ENCODE assay signal across 34 cellular contexts in genomic region chr17:43722921-43723665, GRCh38. TPM values are rescaled to one million over a fixed set of nuclear protein-coding genes. Genes with fewer than 3 reads are reported as not detected.
DNase-seq lines count a peak whose midpoint lies in the region; ATAC-seq, FAIRE-seq and TF ChIP-seq lines count a peak whose summit lies in the region.
"Had no signal": no experiment of that assay in that cellular context is flagged by ENCODE, and none has a peak within 500 bp of the region (broad histone marks: within the 10 kb centered on the region; RNA-seq: fewer than 3 reads in every experiment).

No MANE protein-coding gene starts in this region.

- H3K4me3 Mint-ChIP-seq in astrocyte (ENCODE audit: unreplicated experiment) (peak overlapping the region; percentile 57), type B pancreatic cell (peak overlapping the region; percentile 65)
- H3K4me3 Mint-ChIP-seq: activated CD8-positive, alpha-beta T cell treated with anti-CD3 and anti-CD28 coated beads, Interleukin-2, amount 10 ng/mL, durations not matched to agents 7 days and 5 days; activated T-helper 17 cell treated with anti-CD3 and anti-CD28 coated beads, Interleukin-2, amount 50 U/mL, for 72 hours; H9; stimulated activated memory B cell treated with anti-CD40 and anti-IgM and Interleukin-4, amounts not matched to agents 10 μg/mL and 1 μg/mL and 100 μg/mL, for 72 hours; T-helper 2 cell treated with Interferon-gamma antibody and Interleukin-4, amounts not matched to agents 5 μg/mL and 100 μg/mL, for 36 hours had no signal

- H3K9ac ChIP-seq in astrocyte (ENCODE audit: low read length), result no peak overlapping the region

- no peak overlapping the region for H3K4me2 ChIP-seq in astrocyte (ENCODE audit: low read length)

- ATAC-seq in HG03095 (IDR thresholded peaks at IDR 0.05; ENCODE audit: unreplicated experiment), result no peak
- ATAC-seq: activated CD8-positive, alpha-beta T cell treated with anti-CD3 and anti-CD28 coated beads, Interleukin-2, amount 10 ng/mL, durations not matched to agents 7 days and 5 days; activated T-helper 17 cell treated with anti-CD3 and anti-CD28 coated beads, Interleukin-2, amount 50 U/mL, for 72 hours; HepG2; left ventricle myocardium superior had no signal

- POLR2A ChIA-PET in HEK293 (lab: Yijun Ruan, JAX), result interaction anchor here (0.6 kb wide), 1 partner anchor 347 kb away, joined by 3 read pairs; no protein-coding TSS in a partner anchor

- no peak for TF ChIP-seq POLR2A in erythroblast (IDR thresholded peaks at IDR 0.05; ENCODE audit: low read length)

- H3K36me3 ChIP-seq in HEK293 (ENCODE audit: control insufficient read depth in 2 of 2, insufficient read depth in 1 of 2, low read length in 2 of 2), result no peaks in the 10 kb centered on the region
- H3K36me3 ChIP-seq in astrocyte (ENCODE audit: insufficient read depth, low read length), result no peaks in the 10 kb centered on the region
- no peaks in the 10 kb centered on the region for H3K36me3 ChIP-seq in mesodermal cell (ENCODE audit: control insufficient read depth, insufficient read depth, low read length)
- H3K36me3 ChIP-seq: Peyer's patch, upper lobe of left lung had no signal

- H3K27ac ChIP-seq in HEK293 (ENCODE audit: extremely low read depth, low read depth, low read length) (0 out of 2 replicates have a peak overlapping the region, but pooled peaks have one; percentile 8), astrocyte (ENCODE audit: low read depth, low read length) (no peak overlapping the region), mesodermal cell (ENCODE audit: low read depth, low read length, severe bottlenecking) (peak overlapping the region; percentile 70)
- H3K27ac ChIP-seq: epithelial cell of prostate, Peyer's patch had no signal

- H3K36me3 Mint-ChIP-seq in astrocyte (ENCODE audit: low read depth, unreplicated experiment), result no peaks in the 10 kb centered on the region
- no peaks in the 10 kb centered on the region for H3K36me3 Mint-ChIP-seq in type B pancreatic cell
- H3K36me3 Mint-ChIP-seq: naive B cell; stimulated activated memory B cell treated with anti-CD40 and anti-IgM and Interleukin-4, amounts not matched to agents 10 μg/mL and 1 μg/mL and 100 μg/mL, for 72 hours had no signal

- H3K27me3 Mint-ChIP-seq in astrocyte (ENCODE audit: low read depth, unreplicated experiment) (peaks cover 2% of the 10 kb centered on the region), type B pancreatic cell (peaks cover 6% of the 10 kb centered on the region)
- H3K27me3 Mint-ChIP-seq: activated T-helper 17 cell treated with anti-CD3 and anti-CD28 coated beads, Interleukin-2, amount 50 U/mL, for 72 hours; stimulated activated memory B cell treated with anti-CD40 and anti-IgM and Interleukin-4, amounts not matched to agents 10 μg/mL and 1 μg/mL and 100 μg/mL, for 72 hours had no signal

- no peaks in the 10 kb centered on the region for H3K79me2 ChIP-seq in astrocyte (ENCODE audit: insufficient read depth, low read length)

- H2AFZ ChIP-seq in astrocyte (ENCODE audit: low read depth, low read length), result no peak overlapping the region

- H3K4me1 ChIP-seq in HEK293 (ENCODE audit: control insufficient read depth, insufficient read depth, low read length) (peaks cover 8% of the 10 kb centered on the region), astrocyte (ENCODE audit: insufficient read depth, low read length) (peaks cover 5% of the 10 kb centered on the region), mesodermal cell (ENCODE audit: control insufficient read depth, insufficient read depth, low read length, poor library complexity, severe bottlenecking) (peaks cover 43% of the 10 kb centered on the region)
- H3K4me1 ChIP-seq: Peyer's patch had no signal

- H3K9me3 ChIP-seq in HEK293 (ENCODE audit: control insufficient read depth, insufficient read depth, low read depth, low read length), result no peaks in the 10 kb centered on the region
- no peaks in the 10 kb centered on the region for H3K9me3 ChIP-seq in astrocyte (ENCODE audit: insufficient read depth, low read depth, low read length)
- no peaks in the 10 kb centered on the region for H3K9me3 ChIP-seq in mesodermal cell (ENCODE audit: control insufficient read depth, low read length)
- H3K9me3 ChIP-seq: Peyer's patch, upper lobe of left lung had no signal

- H3K27ac Mint-ChIP-seq in astrocyte (ENCODE audit: unreplicated experiment) (peak overlapping the region; percentile 53), type B pancreatic cell (peak overlapping the region; percentile 63)
- H3K27ac Mint-ChIP-seq: activated CD8-positive, alpha-beta T cell treated with anti-CD3 and anti-CD28 coated beads, Interleukin-2, amount 10 ng/mL, durations not matched to agents 7 days and 5 days; activated T-helper 17 cell treated with anti-CD3 and anti-CD28 coated beads, Interleukin-2, amount 50 U/mL, for 72 hours; H9; stimulated activated memory B cell treated with anti-CD40 and anti-IgM and Interleukin-4, amounts not matched to agents 10 μg/mL and 1 μg/mL and 100 μg/mL, for 72 hours; T-helper 2 cell treated with Interferon-gamma antibody and Interleukin-4, amounts not matched to agents 5 μg/mL and 100 μg/mL, for 36 hours had no signal

- H3K27me3 ChIP-seq in astrocyte (ENCODE audit: insufficient read depth, low read length), result no peaks in the 10 kb centered on the region
- H3K27me3 ChIP-seq: Peyer's patch, upper lobe of left lung had no signal

- no peak for FAIRE-seq in astrocyte (lab: Jason Lieb, UNC)
- FAIRE-seq: bronchial epithelial cell, colon, HepG2, islet of Langerhans had no signal

- WGBS in mesodermal cell (ENCODE audit: insufficient coverage in 2 of 2), 2 experiments, result 76 to 86% methylated on average over 3 to 7 of the region's 7 CpGs

- no peak for DNase-seq in astrocyte (ENCODE audit: low read depth)
- no peak for DNase-seq in type B pancreatic cell (ENCODE audit: extremely low spot score, unreplicated experiment)
- no peak for DNase-seq in erythroblast (lab: John Stamatoyannopoulos, UW)
- no peak for DNase-seq in germinal center (ENCODE audit: low spot score)
- DNase-seq: activated CD4-positive, alpha-beta T cell treated with anti-CD3 and anti-CD28 coated beads for 4 hours; activated CD8-positive, alpha-beta T cell treated with anti-CD3 and anti-CD28 coated beads, Interleukin-2, amount 10 ng/mL, durations not matched to agents 7 days and 5 days; activated naive CD4-positive, alpha-beta T cell treated with anti-CD3 and anti-CD28 coated beads, Interleukin-2, amount 50 U/mL, for 16 hours; C1 segment of cervical spinal cord; DND-41; effector CD8-positive, alpha-beta T cell; H9; left ventricle myocardium superior; naive B cell; NCI-H1436 treated with DMSO at 0.1 percent for 48 hours; NCI-H526 treated with DMSO at 0.1 percent for 48 hours; occipital lobe; Peyer's patch; SIG-M5; substantia nigra; upper lobe of left lung had no signal

- TF ChIP-seq CTCF in HEK293 (tag by site-specific recombination; IDR thresholded peaks at IDR 0.05), result no peak
- TF ChIP-seq CTCF in astrocyte (IDR thresholded peaks at IDR 0.05; ENCODE audit: insufficient read depth, low read depth, low read length), result no peak
- no peak for TF ChIP-seq CTCF in type B pancreatic cell (conservative IDR thresholded peaks at IDR 0.05)

- CTCF ChIA-PET in HEK293 (lab: Yijun Ruan, JAX), result interaction anchor here (0.6 to 1.4 kb wide), 6 partner anchors 22 to 336 kb away, joined by 3 to 4 read pairs (median 3); no protein-coding TSS in a partner anchor

- H3K9me3 Mint-ChIP-seq in astrocyte (ENCODE audit: unreplicated experiment) (no peaks in the 10 kb centered on the region), type B pancreatic cell (no peaks in the 10 kb centered on the region)
- H3K9me3 Mint-ChIP-seq: activated T-helper 17 cell treated with anti-CD3 and anti-CD28 coated beads, Interleukin-2, amount 50 U/mL, for 72 hours; H9; naive B cell; T-helper 2 cell treated with Interferon-gamma antibody and Interleukin-4, amounts not matched to agents 5 μg/mL and 100 μg/mL, for 36 hours had no signal

- no peaks in the 10 kb centered on the region for H4K20me1 ChIP-seq in astrocyte (ENCODE audit: insufficient read depth, low read length)

- H3K4me3 ChIP-seq in HEK293 (ENCODE audit: low read depth, low read length) (no peak overlapping the region), astrocyte (ENCODE audit: insufficient read depth, low read depth, low read length) (no peak overlapping the region), mesodermal cell (ENCODE audit: extremely low read depth, insufficient read depth, low read length, poor library complexity, severe bottlenecking) (no peak overlapping the region)
- H3K4me3 ChIP-seq: Peyer's patch, upper lobe of left lung had no signal

- H3K4me1 Mint-ChIP-seq in astrocyte (ENCODE audit: low read depth, unreplicated experiment) (peaks cover 20% of the 10 kb centered on the region), type B pancreatic cell (ENCODE audit: unreplicated experiment) (peaks cover 47% of the 10 kb centered on the region)

TF ChIP-seq in HEK293, 187 proteins besides CTCF, POLR2A, EP300 and RAD21 (continues in another document):
- TF ChIP-seq ZBTB48 (tag by site-specific recombination; IDR thresholded peaks at IDR 0.05) (no peak), GLI4 (tag by site-specific recombination; IDR thresholded peaks at IDR 0.05) (no peak), ZNF830 (tag by site-specific recombination; IDR thresholded peaks at IDR 0.05; ENCODE audit: low read depth) (no peak), ZNF707 (tag by site-specific recombination; IDR thresholded peaks at IDR 0.05) (no peak), BCL11B (tag by site-specific recombination; IDR thresholded peaks at IDR 0.05; ENCODE audit: low read depth) (no peak), ZNF621 (tag by site-specific recombination; IDR thresholded peaks at IDR 0.05) (no peak), ZNF114 (tag by site-specific recombination; IDR thresholded peaks at IDR 0.05) (no peak), GLI2 (tag by site-specific recombination; IDR thresholded peaks at IDR 0.05; ENCODE audit: borderline replicate concordance, low read depth) (no peak), GLIS1 (tag by site-specific recombination; IDR thresholded peaks at IDR 0.05) (no peak), ZNF202 (tag by site-specific recombination; IDR thresholded peaks at IDR 0.05; ENCODE audit: borderline replicate concordance) (no peak), KLF9 (tag by site-specific recombination; IDR thresholded peaks at IDR 0.05; ENCODE audit: low read depth) (no peak), ZNF157 (tag by site-specific recombination; IDR thresholded peaks at IDR 0.05) (no peak)

RNA-seq across cellular contexts. Expression of gene SOST, which starts 35.5 kb away (rescaled TPM):
- total RNA-seq in astrocyte (not detected in 2 replicates), type B pancreatic cell (ENCODE audit: low replicate concordance) (2.0 TPM in 1 of 2 replicates, not detected in the other)
- 20.2 TPM for polyA plus RNA-seq in mesodermal cell (2013, experiment 1 of 2)
- 19.7 TPM for polyA plus RNA-seq in mesodermal cell (2013, experiment 2 of 2)
- total RNA-seq: activated CD8-positive, alpha-beta T cell treated with anti-CD3 and anti-CD28 coated beads, Interleukin-2, amount 10 ng/mL, durations not matched to agents 7 days and 5 days; activated T-helper 17 cell treated with anti-CD3 and anti-CD28 coated beads, Interleukin-2, amount 50 U/mL, for 72 hours; bronchial epithelial cell; Calu3; H9; HepG2; left ventricle myocardium superior; LHCN-M2; mesenteric fat pad; occipital lobe; Peyer's patch; upper lobe of left lung had no signal
- polyA plus RNA-seq: HepG2 had no signal

RNA-seq across cellular contexts. Expression of gene DUSP3, which starts 55.7 kb away (rescaled TPM):
- 63.3 and 71.6 TPM in 2 replicates for total RNA-seq in astrocyte
- polyA plus RNA-seq in mesodermal cell (2013, experiment 1 of 2), result 35.8 TPM
- polyA plus RNA-seq in mesodermal cell (2013, experiment 2 of 2), result 32.2 TPM
- total RNA-seq in type B pancreatic cell (ENCODE audit: low replicate concordance), result 36.4 and 45.4 TPM in 2 replicates

RNA-seq across cellular contexts. Expression of gene CFAP97D1, which starts 57.1 kb away (rescaled TPM):
- total RNA-seq in astrocyte (0.16 TPM in 1 of 2 replicates, not detected in the other), type B pancreatic cell (ENCODE audit: low replicate concordance) (not detected in 2 replicates)
- not detected for polyA plus RNA-seq in mesodermal cell (2013, experiment 1 of 2)
- polyA plus RNA-seq in mesodermal cell (2013, experiment 2 of 2), result not detected
- total RNA-seq: activated CD8-positive, alpha-beta T cell treated with anti-CD3 and anti-CD28 coated beads, Interleukin-2, amount 10 ng/mL, durations not matched to agents 7 days and 5 days; activated T-helper 17 cell treated with anti-CD3 and anti-CD28 coated beads, Interleukin-2, amount 50 U/mL, for 72 hours; bronchial epithelial cell; Calu3; H9; left ventricle myocardium superior; mesenteric fat pad; occipital lobe; Peyer's patch had no signal
- polyA plus RNA-seq: HepG2 had no signal
